Comparison of ENCODE assay signal across 14 cellular contexts in genomic region chr17:64599827-64600226, GRCh38.
A peak's percentile ranks its signal among the peaks of the same experiment; 100 is the strongest.
DNase-seq lines count a peak whose midpoint lies in the region; ATAC-seq and TF ChIP-seq lines count a peak whose summit lies in the region.
"Had no signal": no experiment of that assay in that cellular context is flagged by ENCODE, and none has a peak within 500 bp of the region (broad histone marks: within the 10 kb centered on the region; RNA-seq: fewer than 3 reads in every experiment).

No MANE protein-coding gene starts in this region.

- H3K9me2 ChIP-seq in PC-9 (ENCODE audit: insufficient read depth): no peaks in the 10 kb centered on the region

- H3K4me1 ChIP-seq in breast epithelium: no peaks in the 10 kb centered on the region
- H3K4me1 ChIP-seq in PC-9 (replicated peaks; ENCODE audit: insufficient read depth): no peaks in the 10 kb centered on the region
- H3K4me1 ChIP-seq: prostate gland had no signal

- peaks cover 6% of the 10 kb centered on the region for H3K4me1 Mint-ChIP-seq in MCF 10A (ENCODE audit: insufficient read depth, unreplicated experiment)
- H3K4me1 Mint-ChIP-seq in endothelial cell (ENCODE audit: unreplicated experiment): peaks cover 35% of the 10 kb centered on the region

- TF ChIP-seq POLR2A in breast epithelium (IDR thresholded peaks at IDR 0.05): no peak

- H3K9me3 ChIP-seq in breast epithelium (no peaks in the 10 kb centered on the region), PC-9 (ENCODE audit: insufficient read depth, low read depth) (no peaks in the 10 kb centered on the region)
- H3K9me3 ChIP-seq: gastroesophageal sphincter, prostate gland had no signal

- H3K4me3 Mint-ChIP-seq in MCF 10A (ENCODE audit: unreplicated experiment) (no peak overlapping the region), endothelial cell (ENCODE audit: unreplicated experiment) (no peak overlapping the region)

- H3F3A ChIP-seq in PC-9 (ENCODE audit: insufficient read depth, low read depth): peaks cover 68% of the 10 kb centered on the region

- peaks cover 89% of the 10 kb centered on the region for H3K79me2 ChIP-seq in PC-9 (ENCODE audit: low read depth)

- DNase-seq in MCF 10A (ENCODE audit: unreplicated experiment) (no peak), breast epithelium (ENCODE audit: low spot score in 2 of 2) (no peak), PC-9 (no peak), endothelial cell (ENCODE audit: low spot score) (no peak), NCI-H1048 (lab: John Stamatoyannopoulos, UW) (no peak)
- DNase-seq: amniotic stem cell, NCI-H187, NCI-H510A treated with DMSO at 0.1 percent for 48 hours had no signal

- no peak overlapping the region for H3K4me2 ChIP-seq in PC-9

- CTCF ChIA-PET in MCF 10A (lab: Yijun Ruan, JAX): interaction anchor here (0.6 to 2.1 kb wide), 3 partner anchors 18 to 124 kb away, joined by 3 to 7 read pairs (median 4); no protein-coding TSS in a partner anchor
- CTCF ChIA-PET in PC-9 (lab: Charles Lee): no interaction called here

- ATAC-seq in HG02588 (IDR thresholded peaks at IDR 0.05; ENCODE audit: unreplicated experiment): no peak
- ATAC-seq in HG03025 (IDR thresholded peaks at IDR 0.05; ENCODE audit: low FRiP score, unreplicated experiment): no peak
- ATAC-seq in GM19467 (IDR thresholded peaks at IDR 0.05; ENCODE audit: unreplicated experiment): no peak
- ATAC-seq: gastroesophageal sphincter had no signal

- no TSS peak for BruUV-seq in MCF 10A (replicated peaks; lab: Mats Ljungman, UMichigan)
- BruUV-seq in PC-9 (replicated peaks; lab: Mats Ljungman, UMichigan): no TSS peak

- H3K27ac Mint-ChIP-seq in MCF 10A (ENCODE audit: low read depth, unreplicated experiment): peak overlapping the region; percentile 16
- H3K27ac Mint-ChIP-seq in endothelial cell (ENCODE audit: unreplicated experiment): peak overlapping the region; percentile 28

- H3K27me3 Mint-ChIP-seq in MCF 10A (ENCODE audit: insufficient read depth, unreplicated experiment) (no peaks in the 10 kb centered on the region), endothelial cell (ENCODE audit: unreplicated experiment) (peaks cover 8% of the 10 kb centered on the region)

- H4K20me1 ChIP-seq in PC-9 (ENCODE audit: insufficient read depth): peaks cover 35% of the 10 kb centered on the region

- H3K27me3 ChIP-seq in breast epithelium (no peaks in the 10 kb centered on the region), PC-9 (ENCODE audit: insufficient read depth, low read depth) (no peaks in the 10 kb centered on the region)
- H3K27me3 ChIP-seq: gastroesophageal sphincter had no signal

- H3K9me3 Mint-ChIP-seq in MCF 10A (ENCODE audit: unreplicated experiment) (no peaks in the 10 kb centered on the region), endothelial cell (ENCODE audit: unreplicated experiment) (no peaks in the 10 kb centered on the region)

- no peak overlapping the region for H2AFZ ChIP-seq in PC-9

- TF ChIP-seq CTCF in MCF 10A (IDR thresholded peaks at IDR 0.05; ENCODE audit: unreplicated experiment): no peak
- TF ChIP-seq CTCF in breast epithelium (IDR thresholded peaks at IDR 0.05): no peak
- TF ChIP-seq CTCF in PC-9 (conservative IDR thresholded peaks at IDR 0.05): no peak
- no peak for TF ChIP-seq CTCF in endothelial cell (IDR thresholded peaks at IDR 0.05; ENCODE audit: unreplicated experiment)

- peaks cover 25% of the 10 kb centered on the region for H3K36me3 Mint-ChIP-seq in MCF 10A (ENCODE audit: insufficient read depth, unreplicated experiment)
- peaks cover 10% of the 10 kb centered on the region for H3K36me3 Mint-ChIP-seq in endothelial cell (ENCODE audit: low read depth, unreplicated experiment)

- H3K36me3 ChIP-seq in breast epithelium: no peaks in the 10 kb centered on the region
- H3K36me3 ChIP-seq in PC-9 (ENCODE audit: low read depth): peaks cover 10% of the 10 kb centered on the region
- H3K36me3 ChIP-seq: prostate gland had no signal

- H3K4me3 ChIP-seq in breast epithelium (no peak overlapping the region), PC-9 (no peak overlapping the region)
- H3K4me3 ChIP-seq: gastroesophageal sphincter, prostate gland, SK-N-MC had no signal

- H3K27ac ChIP-seq in breast epithelium (no peak overlapping the region), PC-9 (peak overlapping the region; percentile 16; the same call in 1 of the 2 replicates)
- H3K27ac ChIP-seq: gastroesophageal sphincter, prostate gland, SK-N-MC had no signal

- POLR2A ChIA-PET in MCF 10A (lab: Yijun Ruan, JAX): interaction anchor here (0.9 to 4.5 kb wide), 2 partner anchors 42 to 93 kb away, joined by 3 to 17 read pairs; partner anchors contain the start of genes CEP95 and DDX5
- POLR2A ChIA-PET in PC-9 (lab: Charles Lee; ENCODE audit: unreplicated experiment): no interaction called here

- intact Hi-C loops in MCF 10A (cut with micrococcal nuclease): no loop called here
- intact Hi-C loops in breast epithelium (cut with DNase I; ENCODE audit: low total_unique reads): no loop called here
- intact Hi-C loops in PC-9 (cut with micrococcal nuclease; ENCODE audit: unreplicated experiment): no loop called here
